Comparison of ENCODE assay signal across 33 cellular contexts in genomic region chr12:109288571-109288970, GRCh38. TPM values are rescaled to one million over a fixed set of nuclear protein-coding genes. Genes with fewer than 3 reads are reported as not detected.
A peak's percentile ranks its signal among the peaks of the same experiment; 100 is the strongest.
DNase-seq lines count a peak whose midpoint lies in the region; ATAC-seq, FAIRE-seq and TF ChIP-seq lines count a peak whose summit lies in the region.
"Had no signal": no experiment of that assay in that cellular context is flagged by ENCODE, and none has a peak within 500 bp of the region (broad histone marks: within the 10 kb centered on the region; RNA-seq: fewer than 3 reads in every experiment).

No MANE protein-coding gene starts in this region.

- H3K27me3 ChIP-seq in GM23338 (ENCODE audit: insufficient read depth) (no peaks in the 10 kb centered on the region), Loucy (ENCODE audit: insufficient read depth, low read length, poor library complexity, severe bottlenecking) (no peaks in the 10 kb centered on the region), K562 (ENCODE audit: control insufficient read depth in 2 of 2, insufficient read depth in 2 of 2, low read length in 2 of 2) (peaks cover 8 to 64% of the 10 kb centered on the region in 2 experiments; a peak in 4 of 5 replicates), mesendoderm (ENCODE audit: insufficient read depth, low read length, poor library complexity) (no peaks in the 10 kb centered on the region)
- H3K27me3 ChIP-seq: vagina had no signal

- in situ Hi-C loops in K562 (cut with MboI) (no loop called here), KBM-7 (cut with MboI; ENCODE audit: low pct_unique_long_range_greater_than_20kb, low sequenced_read_pairs) (no loop called here)

- POLR2A ChIA-PET in K562 (lab: Yijun Ruan, JAX), result interaction anchor here (0.7 kb wide), 1 partner anchor 42 kb away, joined by 3 read pairs; no protein-coding TSS in a partner anchor

- TF ChIP-seq RAD21 in K562 (CRISPR knock-in tag; conservative IDR thresholded peaks at IDR 0.05 in 1 of 2, IDR thresholded peaks at IDR 0.05 in 1 of 2), result no peak

- 0% methylated on average over 1 of the region's 1 CpG for WGBS in K562 (ENCODE audit: insufficient coverage, low coverage, missing lambda C conversion rate)
- no CpG with 5 or more reads among the region's 1 CpG for WGBS in mesendoderm (ENCODE audit: extremely low coverage, insufficient coverage, low lambda C conversion rate)

- CTCF ChIA-PET in K562 (lab: Yijun Ruan, JAX; ENCODE audit: low intra/inter-chr PET ratio), result no interaction called here

- H3K9ac ChIP-seq in Loucy (ENCODE audit: low read depth, low read length, poor library complexity, severe bottlenecking) (no peak overlapping the region), K562 (ENCODE audit: insufficient read depth in 1 of 2, low read depth in 2 of 2, low read length in 2 of 2) (no peak overlapping the region), mesendoderm (ENCODE audit: low read length) (no peak overlapping the region)
- H3K9ac ChIP-seq: GM23248 had no signal

- H3K36me3 ChIP-seq in GM23338 (ENCODE audit: insufficient read depth), result no peaks in the 10 kb centered on the region
- H3K36me3 ChIP-seq in Loucy (ENCODE audit: insufficient read depth, low read length), result no peaks in the 10 kb centered on the region
- H3K36me3 ChIP-seq in K562 (ENCODE audit: control insufficient read depth, insufficient read depth, low read length), result no peaks in the 10 kb centered on the region
- no peaks in the 10 kb centered on the region for H3K36me3 ChIP-seq in mesendoderm (ENCODE audit: control insufficient read depth, insufficient read depth, low read length)
- H3K36me3 ChIP-seq: SJCRH30, thoracic aorta, vagina had no signal

- no TSS peak for BruUV-seq in K562 (replicated peaks; lab: Mats Ljungman, UMichigan)

- peaks cover 8% of the 10 kb centered on the region for H3K27me3 Mint-ChIP-seq in GM23338 (ENCODE audit: insufficient read depth, low read depth, poor library complexity)
- peaks cover 40% of the 10 kb centered on the region for H3K27me3 Mint-ChIP-seq in T-helper 17 cell

- H3K79me1 ChIP-seq in mesendoderm (ENCODE audit: low read length), result no peaks in the 10 kb centered on the region

- H3K4me2 ChIP-seq in GM23338, result no peak overlapping the region
- H3K4me2 ChIP-seq in Loucy (ENCODE audit: low read depth, low read length, poor library complexity, severe bottlenecking), result no peak overlapping the region
- no peak overlapping the region for H3K4me2 ChIP-seq in K562 (ENCODE audit: insufficient read depth, low read length)
- no peak overlapping the region for H3K4me2 ChIP-seq in mesendoderm (ENCODE audit: low read length)

- H3K9me2 ChIP-seq in GM23338 (ENCODE audit: insufficient read depth) (no peaks in the 10 kb centered on the region), Loucy (replicated peaks; ENCODE audit: low read depth, low read length) (no peaks in the 10 kb centered on the region)

- H3K9me3 Mint-ChIP-seq in GM23338, result no peaks in the 10 kb centered on the region
- H3K9me3 Mint-ChIP-seq: activated CD4-positive, alpha-beta memory T cell treated with anti-CD3 and anti-CD28 coated beads, Interleukin-2, amount 10 ng/mL, durations not matched to agents 7 days and 5 days had no signal

- H3K9me3 ChIP-seq in Loucy (ENCODE audit: insufficient read depth, low read depth, low read length) (no peaks in the 10 kb centered on the region), K562 (replicated peaks; ENCODE audit: control insufficient read depth, insufficient read depth, low read depth, low read length) (no peaks in the 10 kb centered on the region), T-helper 17 cell (ENCODE audit: control insufficient read depth, low read length, poor library complexity, severe bottlenecking) (no peaks in the 10 kb centered on the region)
- H3K9me3 ChIP-seq: Caco-2, SJCRH30, thoracic aorta, vagina had no signal

- H2BK5ac ChIP-seq in mesendoderm (ENCODE audit: low read length), result no peak overlapping the region

- H3K4ac ChIP-seq in mesendoderm (ENCODE audit: low read depth, low read length), result no peak overlapping the region

- H3K79me2 ChIP-seq in GM23338 (replicated peaks; ENCODE audit: insufficient read depth) (no peaks in the 10 kb centered on the region), Loucy (ENCODE audit: insufficient read depth, low read length) (no peaks in the 10 kb centered on the region), K562 (ENCODE audit: control insufficient read depth, insufficient read depth, low read length) (no peaks in the 10 kb centered on the region), mesendoderm (ENCODE audit: control insufficient read depth, insufficient read depth, low read length) (no peaks in the 10 kb centered on the region)

- TF ChIP-seq CTCF in GM23338 (conservative IDR thresholded peaks at IDR 0.05; ENCODE audit: low read depth in 2 of 2) (no peak), Loucy (conservative IDR thresholded peaks at IDR 0.05; ENCODE audit: low read length) (no peak), K562 (IDR thresholded peaks at IDR 0.05 in 2 of 3, conservative IDR thresholded peaks at IDR 0.05 in 1 of 3; ENCODE audit: insufficient read depth in 2 of 3, low read depth in 1 of 3, low read length in 3 of 3) (no peak)

- H3F3A ChIP-seq in GM23338 (replicated peaks; ENCODE audit: low read depth) (no peaks in the 10 kb centered on the region), Loucy (ENCODE audit: low read depth) (no peaks in the 10 kb centered on the region)

- TF ChIP-seq EP300 in K562 (IDR thresholded peaks at IDR 0.05; ENCODE audit: low read length), result no peak

- H4K20me1 ChIP-seq in GM23338 (replicated peaks; ENCODE audit: insufficient read depth) (no peaks in the 10 kb centered on the region), Loucy (ENCODE audit: insufficient read depth, low read length, poor library complexity, severe bottlenecking) (no peaks in the 10 kb centered on the region), K562 (replicated peaks; ENCODE audit: control insufficient read depth, insufficient read depth, low read length) (peaks cover 4% of the 10 kb centered on the region)

- no peak for FAIRE-seq in K562 (lab: Jason Lieb, UNC)
- FAIRE-seq: colon, HTR-8/SVneo had no signal

- H2BK15ac ChIP-seq in mesendoderm (replicated peaks; ENCODE audit: low read depth), result no peak overlapping the region

- H3K27ac Mint-ChIP-seq in GM23338 (no peak overlapping the region), T-helper 17 cell (no peak overlapping the region)
- H3K27ac Mint-ChIP-seq: activated CD4-positive, alpha-beta memory T cell treated with anti-CD3 and anti-CD28 coated beads, Interleukin-2, amount 10 ng/mL, durations not matched to agents 7 days and 5 days had no signal

- H3K4me3 Mint-ChIP-seq in GM23338 (peak overlapping the region; percentile 66), T-helper 17 cell (no peak overlapping the region)
- H3K4me3 Mint-ChIP-seq: activated CD4-positive, alpha-beta memory T cell treated with anti-CD3 and anti-CD28 coated beads, Interleukin-2, amount 10 ng/mL, durations not matched to agents 7 days and 5 days had no signal

- no peak overlapping the region for H3K56ac ChIP-seq in mesendoderm (ENCODE audit: low read length)

- H3K4me3 ChIP-seq in GM23338 (no peak overlapping the region), Loucy (ENCODE audit: low read length, poor library complexity, severe bottlenecking) (peak overlapping the region; percentile 31), K562 (no peak overlapping the region), mesendoderm (ENCODE audit: low read length) (no peak overlapping the region)
- H3K4me3 ChIP-seq: GM23248, SJCRH30, thoracic aorta, vagina had no signal

- H3K4me1 ChIP-seq in GM23338 (ENCODE audit: insufficient read depth) (no peaks in the 10 kb centered on the region; the same call in 1 of the 2 replicates), Loucy (ENCODE audit: insufficient read depth, low read length, poor library complexity, severe bottlenecking) (no peaks in the 10 kb centered on the region), K562 (replicated peaks in 1 of 2; ENCODE audit: control insufficient read depth in 2 of 2, insufficient read depth in 2 of 2, low read length in 2 of 2) (peaks cover 0 to 15% of the 10 kb centered on the region in 2 experiments; a peak in 2 of 5 replicates), mesendoderm (ENCODE audit: control insufficient read depth, low read depth, low read length) (peaks cover 2% of the 10 kb centered on the region)
- H3K4me1 ChIP-seq: Caco-2, SJCRH30 had no signal

- peak; percentile 49 for DNase-seq in GM23338 (ENCODE audit: low spot score)
- no peak for DNase-seq in K562 (ENCODE audit: extremely low read depth in 1 of 4, low spot score in 3 of 4)
- DNase-seq in mesendoderm, result peak; percentile 63
- no peak for DNase-seq in A172 (ENCODE audit: low spot score)
- DNase-seq in T-helper 17 cell, result no peak
- no peak for DNase-seq in KBM-7
- no peak for DNase-seq in erythroblast (lab: John Stamatoyannopoulos, UW)
- DNase-seq: activated CD4-positive, alpha-beta memory T cell treated with anti-CD3 and anti-CD28 coated beads, Interleukin-2, amount 10 ng/mL, durations not matched to agents 7 days and 5 days; activated CD4-positive, alpha-beta T cell treated with anti-CD3 and anti-CD28 coated beads for 1 hour; activated CD8-positive, alpha-beta memory T cell treated with anti-CD3 and anti-CD28 coated beads, Interleukin-2, amount 50 U/mL, for 48 hours; activated naive CD4-positive, alpha-beta T cell treated with anti-CD3 and anti-CD28 coated beads, Interleukin-2, amount 50 U/mL, for 16 hours; amniotic stem cell; Caco-2; effector memory CD4-positive, alpha-beta T cell; EL; glutamatergic neuron; GM23248; left cardiac atrium; mammary epithelial cell; NCI-H1092; NCI-H2029; NCI-H526; nucleus accumbens; SJCRH30; stimulated activated naive CD4-positive, alpha-beta T cell treated with Interleukin-2 at 50 U/mL for 16 hours had no signal

- H4K5ac ChIP-seq in mesendoderm (ENCODE audit: low read length), result no peak overlapping the region

- TF ChIP-seq POLR2A in K562 (conservative IDR thresholded peaks at IDR 0.05), result no peak
- TF ChIP-seq POLR2A in erythroblast (IDR thresholded peaks at IDR 0.05; ENCODE audit: low read length), result no peak

- no peak overlapping the region for H2AK5ac ChIP-seq in mesendoderm (ENCODE audit: low read length)

- no peak overlapping the region for H3K23ac ChIP-seq in mesendoderm (ENCODE audit: low read length)

- intact Hi-C loops in K562 (cut with micrococcal nuclease), result no loop called here

- H2AFZ ChIP-seq in GM23338 (no peak overlapping the region), Loucy (ENCODE audit: low read length) (peak overlapping the region; percentile 69), K562 (ENCODE audit: low read depth, low read length) (no peak overlapping the region)
- H2AFZ ChIP-seq: GM23248 had no signal

- H3K9me1 ChIP-seq in K562 (ENCODE audit: control insufficient read depth, insufficient read depth, low read length), result no peaks in the 10 kb centered on the region

- H3K27ac ChIP-seq in GM23338 (ENCODE audit: low read depth) (no peak overlapping the region), K562 (ENCODE audit: extremely low read depth, low read depth, low read length) (no peak overlapping the region), mesendoderm (ENCODE audit: low read depth, low read length) (no peak overlapping the region)
- H3K27ac ChIP-seq: C4-2B, GM23248, SJCRH30, thoracic aorta, vagina had no signal

- ATAC-seq in GM23338, result no peak
- peak; percentile 29; the same call in 1 of the 3 replicates for ATAC-seq in K562
- ATAC-seq in T-helper 17 cell, result no peak
- ATAC-seq: left cardiac atrium had no signal

- H3K18ac ChIP-seq in mesendoderm (ENCODE audit: low read length), result no peak overlapping the region

- H2BK120ac ChIP-seq in mesendoderm (ENCODE audit: low read depth, low read length), result no peak overlapping the region

- H3K36me3 Mint-ChIP-seq in GM23338 (ENCODE audit: low read depth), result no peaks in the 10 kb centered on the region; the same call in 2 of the 3 replicates
- H3K36me3 Mint-ChIP-seq in T-helper 17 cell (ENCODE audit: low read depth), result no peaks in the 10 kb centered on the region

- no peak overlapping the region for H4K8ac ChIP-seq in mesendoderm (ENCODE audit: low read depth, low read length)

- H3K4me1 Mint-ChIP-seq in GM23338 (peaks cover 13% of the 10 kb centered on the region), T-helper 17 cell (peaks cover 4% of the 10 kb centered on the region)
- H3K4me1 Mint-ChIP-seq: activated CD4-positive, alpha-beta memory T cell treated with anti-CD3 and anti-CD28 coated beads, Interleukin-2, amount 10 ng/mL, durations not matched to agents 7 days and 5 days had no signal

RNA-seq across cellular contexts. Expression of gene FOXN4, which starts 20.5 kb away (rescaled TPM):
- 0.35 TPM in 1 of 2 replicates, not detected in the other for total RNA-seq in GM23338 (2014; rRNA removed; shearing (Covaris generic))
- polyA plus RNA-seq in GM23338 (2016; fragmentation: Nextera tagmentation; extraction: Ambion mirVana), result 0.43 and 0.47 TPM in 2 replicates
- not detected in 2 replicates for total RNA-seq in K562 (2011; cell fraction: chromatin; rRNA removed; ENCODE audit: low replicate concordance)
- not detected in 2 replicates for total RNA-seq in K562 (2011; cell fraction: nucleolus; rRNA removed)
- not detected in 2 replicates for total RNA-seq in K562 (2011; cell fraction: nucleoplasm; rRNA removed)
- not detected in 2 replicates for total RNA-seq in K562 (2014; rRNA removed)
- total RNA-seq in K562 (2014; rRNA removed; fragmentation: Illumina TruSeq; extraction: Trizol), result not detected in 2 replicates
- total RNA-seq in K562 (2015; rRNA removed; fragmentation: Illumina TruSeq; extraction: Trizol), result not detected in 2 replicates
- total RNA-seq in K562 (2021), result not detected in 2 replicates
- not detected in 2 replicates for polyA plus RNA-seq in K562 (2011; rRNA removed)
- polyA plus RNA-seq in K562 (2011; cell fraction: cytosol; rRNA removed), result not detected in 2 replicates
- not detected in 2 replicates for polyA plus RNA-seq in K562 (2011; cell fraction: nucleus; rRNA removed)
- not detected in 2 replicates for polyA plus RNA-seq in K562 (2012)
- not detected in 2 replicates for polyA plus RNA-seq in K562 (2014; fragmentation: Illumina TruSeq; extraction: Trizol)
- polyA plus RNA-seq in K562 (2014; fragmentation: Nextera tagmentation; extraction: Ambion mirVana), result not detected
- polyA plus RNA-seq in K562 (2014; rRNA removed), result not detected in 2 replicates
- polyA minus RNA-seq in K562 (2011; rRNA and poly(A)+ RNA removed), result not detected in 2 replicates
- polyA minus RNA-seq in K562 (2011; cell fraction: cytosol; rRNA and poly(A)+ RNA removed), result not detected in 2 replicates
- not detected in 2 replicates for polyA minus RNA-seq in K562 (2011; cell fraction: nucleus; rRNA and poly(A)+ RNA removed)
- 0.07 TPM for polyA plus RNA-seq in mesendoderm (2013, experiment 1 of 2)
- polyA plus RNA-seq in mesendoderm (2013, experiment 2 of 2), result 0.06 TPM
- total RNA-seq in A172 (2014; rRNA removed; shearing (Covaris generic)), result not detected in 2 replicates
- total RNA-seq in T-helper 17 cell, result not detected
- total RNA-seq: activated CD4-positive, alpha-beta memory T cell treated with anti-CD3 and anti-CD28 coated beads, Interleukin-2, amount 10 ng/mL, durations not matched to agents 7 days and 5 days; epithelial cell of proximal tubule; GM23248; left cardiac atrium; LHCN-M2; mammary epithelial cell; SJCRH30; thoracic aorta; vagina had no signal
- polyA plus RNA-seq: GM23248, mammary epithelial cell had no signal

RNA-seq across cellular contexts. Expression of gene MYO1H, which starts 59.1 kb away (rescaled TPM):
- not detected in 2 replicates for total RNA-seq in GM23338 (2014; rRNA removed; shearing (Covaris generic))
- not detected in 2 replicates for polyA plus RNA-seq in GM23338 (2016; fragmentation: Nextera tagmentation; extraction: Ambion mirVana)
- not detected in 2 replicates for total RNA-seq in K562 (2011; cell fraction: chromatin; rRNA removed; ENCODE audit: low replicate concordance)
- not detected in 2 replicates for total RNA-seq in K562 (2011; cell fraction: nucleolus; rRNA removed)
- total RNA-seq in K562 (2011; cell fraction: nucleoplasm; rRNA removed), result 0.44 TPM in 1 of 2 replicates, not detected in the other
- total RNA-seq in K562 (2014; rRNA removed), result not detected in 2 replicates
- not detected in 2 replicates for total RNA-seq in K562 (2014; rRNA removed; fragmentation: Illumina TruSeq; extraction: Trizol)
- not detected in 2 replicates for total RNA-seq in K562 (2015; rRNA removed; fragmentation: Illumina TruSeq; extraction: Trizol)
- not detected in 2 replicates for total RNA-seq in K562 (2021)
- polyA plus RNA-seq in K562 (2011; rRNA removed), result not detected in 2 replicates
- not detected in 2 replicates for polyA plus RNA-seq in K562 (2011; cell fraction: cytosol; rRNA removed)
- polyA plus RNA-seq in K562 (2011; cell fraction: nucleus; rRNA removed), result not detected in 2 replicates
- polyA plus RNA-seq in K562 (2012), result 0.01 TPM in 1 of 2 replicates, not detected in the other
- polyA plus RNA-seq in K562 (2014; fragmentation: Illumina TruSeq; extraction: Trizol), result not detected in 2 replicates
- polyA plus RNA-seq in K562 (2014; fragmentation: Nextera tagmentation; extraction: Ambion mirVana), result not detected
- polyA plus RNA-seq in K562 (2014; rRNA removed), result not detected in 2 replicates
- not detected in 2 replicates for polyA minus RNA-seq in K562 (2011; rRNA and poly(A)+ RNA removed)
- polyA minus RNA-seq in K562 (2011; cell fraction: cytosol; rRNA and poly(A)+ RNA removed), result not detected in 2 replicates
- not detected in 2 replicates for polyA minus RNA-seq in K562 (2011; cell fraction: nucleus; rRNA and poly(A)+ RNA removed)
- polyA plus RNA-seq in mesendoderm (2013, experiment 1 of 2), result 0.41 TPM
- polyA plus RNA-seq in mesendoderm (2013, experiment 2 of 2), result 0.35 TPM
- not detected in 2 replicates for total RNA-seq in A172 (2014; rRNA removed; shearing (Covaris generic))
- not detected for total RNA-seq in T-helper 17 cell
- total RNA-seq: activated CD4-positive, alpha-beta memory T cell treated with anti-CD3 and anti-CD28 coated beads, Interleukin-2, amount 10 ng/mL, durations not matched to agents 7 days and 5 days; epithelial cell of proximal tubule; GM23248; LHCN-M2; mammary epithelial cell; SJCRH30; thoracic aorta; vagina had no signal
- polyA plus RNA-seq: GM23248, mammary epithelial cell had no signal

Comparison
In these comparisons a context has a peak if more than half of its experiments do, and no peak if none do; other contexts are left out.
1. DNase-seq: peak in GM23338 (single experiment) and mesendoderm (single experiment); none in K562 (0 of 4), A172 (single experiment), T-helper 17 cell (0 of 3), KBM-7 (single experiment) and erythroblast (0 of 2).